Comparison of ENCODE assay signal across 26 cellular contexts in genomic region chr6:113522376-113522775, GRCh38.
"Had no signal": no experiment of that assay in that cellular context is flagged by ENCODE, and none has a peak within 500 bp of the region (broad histone marks: within the 10 kb centered on the region; RNA-seq: fewer than 3 reads in every experiment).

No MANE protein-coding gene starts in this region.

- H3K27me3 ChIP-seq: esophagus muscularis mucosa, gastrocnemius medialis, neural progenitor cell, ovary, sigmoid colon, spleen, tibial nerve, upper lobe of left lung had no signal

- H2AFZ ChIP-seq: neural progenitor cell had no signal

- H3K27ac ChIP-seq: coronary artery, esophagus muscularis mucosa, gastrocnemius medialis, lower lobe of right lung, neural progenitor cell, ovary, psoas muscle, sigmoid colon, skin epidermis, spleen, thoracic aorta, tibial nerve, upper lobe of left lung had no signal

- H3K36me3 Mint-ChIP-seq: naive B cell; neural progenitor cell; stimulated activated memory B cell treated with anti-CD40 and anti-IgM and Interleukin-4, amounts not matched to agents 10 μg/mL and 1 μg/mL and 100 μg/mL, for 72 hours had no signal

- H3K9me3 Mint-ChIP-seq: naive B cell; stimulated activated memory B cell treated with anti-CD40 and anti-IgM and Interleukin-4, amounts not matched to agents 10 μg/mL and 1 μg/mL and 100 μg/mL, for 72 hours had no signal

- ATAC-seq: gastrocnemius medialis; left ventricle myocardium superior; lower lobe of right lung; psoas muscle; right cardiac atrium; stimulated activated memory B cell treated with anti-CD40 and anti-IgM and Interleukin-4, amounts not matched to agents 10 μg/mL and 1 μg/mL and 100 μg/mL, for 72 hours; stimulated activated naive CD8-positive, alpha-beta T cell treated with anti-CD3 and anti-CD28 coated beads, Interleukin-15, Interleukin-2, amounts not matched to agents 100 U/mL and 50 U/mL, for 24 hours had no signal

- H3K4me2 ChIP-seq: neural progenitor cell had no signal

- H3K27ac Mint-ChIP-seq: naive B cell; nephron; neural progenitor cell; stimulated activated memory B cell treated with anti-CD40 and anti-IgM and Interleukin-4, amounts not matched to agents 10 μg/mL and 1 μg/mL and 100 μg/mL, for 72 hours had no signal

- H3K9me3 ChIP-seq: esophagus muscularis mucosa, gastrocnemius medialis, lower lobe of right lung, ovary, psoas muscle, sigmoid colon, spleen, thoracic aorta, tibial nerve, upper lobe of left lung had no signal

- H3K4me1 Mint-ChIP-seq: naive B cell; nephron; neural progenitor cell; stimulated activated memory B cell treated with anti-CD40 and anti-IgM and Interleukin-4, amounts not matched to agents 10 μg/mL and 1 μg/mL and 100 μg/mL, for 72 hours had no signal

- H3K9ac ChIP-seq: neural progenitor cell had no signal

- H3K4me1 ChIP-seq: esophagus muscularis mucosa, gastrocnemius medialis, lower lobe of right lung, neural progenitor cell, psoas muscle, spleen, tibial nerve, upper lobe of left lung had no signal

- H3K4me3 ChIP-seq: coronary artery, esophagus muscularis mucosa, gastrocnemius medialis, lower lobe of right lung, neural progenitor cell, ovary, psoas muscle, sigmoid colon, skin epidermis, spleen, thoracic aorta, tibial nerve, upper lobe of left lung had no signal

- H3K36me3 ChIP-seq: esophagus muscularis mucosa, gastrocnemius medialis, lower lobe of right lung, neural progenitor cell, ovary, sigmoid colon, spleen, thoracic aorta, tibial nerve, upper lobe of left lung had no signal

- DNase-seq: dermis blood vessel endothelial cell; effector memory CD4-positive, alpha-beta T cell; foreskin fibroblast; gastrocnemius medialis; head of caudate nucleus; left ventricle myocardium superior; lower lobe of right lung; naive B cell; nucleus accumbens; ovary; psoas muscle; right cardiac atrium; sigmoid colon; spleen; stimulated activated CD4-positive, alpha-beta T cell treated with anti-CD3 and anti-CD28 coated beads, Interleukin-4, amount 100 ng/mL, for 4 hours; stimulated activated naive CD8-positive, alpha-beta T cell treated with anti-CD3 and anti-CD28 coated beads, Interleukin-15, Interleukin-2, amounts not matched to agents 100 U/mL and 50 U/mL, for 24 hours; substantia nigra; upper lobe of left lung had no signal

- H3K27me3 Mint-ChIP-seq: stimulated activated memory B cell treated with anti-CD40 and anti-IgM and Interleukin-4, amounts not matched to agents 10 μg/mL and 1 μg/mL and 100 μg/mL, for 72 hours had no signal

- H3K4me3 Mint-ChIP-seq: naive B cell; nephron; neural progenitor cell; stimulated activated memory B cell treated with anti-CD40 and anti-IgM and Interleukin-4, amounts not matched to agents 10 μg/mL and 1 μg/mL and 100 μg/mL, for 72 hours had no signal
